27 cellular contexts compared by ENCODE assay signal in the genomic region with DNA sequence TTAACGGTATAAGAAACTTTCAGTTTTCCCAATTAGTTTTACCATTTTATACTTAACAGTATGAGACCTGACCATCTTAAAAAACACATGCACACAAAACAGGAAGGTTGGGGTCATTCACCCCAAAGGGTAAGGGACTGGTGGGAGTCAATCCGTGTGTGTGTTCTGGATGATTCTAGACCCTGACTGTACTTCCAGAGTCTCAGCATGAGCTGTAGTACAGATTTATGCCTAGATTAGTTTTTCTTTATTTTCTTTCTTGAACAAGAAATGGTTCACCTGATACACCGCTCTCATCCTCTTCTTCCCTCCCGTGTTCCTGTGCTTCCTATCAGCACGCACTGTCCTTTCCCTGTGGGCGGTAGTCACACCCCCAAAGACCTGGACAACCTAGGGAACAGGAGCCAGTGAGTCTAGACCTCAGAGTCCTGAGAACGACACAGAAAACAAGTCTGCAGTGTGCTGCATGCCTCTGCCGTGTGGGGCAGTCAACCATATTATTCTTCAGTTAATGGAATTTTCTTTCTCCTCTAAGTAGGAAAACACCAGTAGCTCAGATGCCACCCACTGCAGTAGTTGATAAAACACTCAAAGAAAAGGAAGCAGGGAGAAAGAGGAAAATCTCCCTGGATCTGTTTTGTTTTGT. TPM values are rescaled to one million over a fixed set of nuclear protein-coding genes. Genes with fewer than 3 reads are reported as not detected.
DNase-seq lines count a peak whose midpoint lies in the region; ATAC-seq, FAIRE-seq and TF ChIP-seq lines count a peak whose summit lies in the region.
"Had no signal": no experiment of that assay in that cellular context is flagged by ENCODE, and none has a peak within 500 bp of the region (broad histone marks: within the 10 kb centered on the region; RNA-seq: fewer than 3 reads in every experiment).

No MANE protein-coding gene starts in this region.

- no peak overlapping the region for H3K23ac ChIP-seq in mesendoderm (ENCODE audit: low read length)

- H3K4me2 ChIP-seq in HepG2 (ENCODE audit: low read depth, low read length) (peak overlapping the region; percentile 43), mesendoderm (ENCODE audit: low read length) (no peak overlapping the region)

- H3K79me2 ChIP-seq in HepG2 (ENCODE audit: insufficient read depth, low read length) (no peaks in the 10 kb centered on the region), mesendoderm (ENCODE audit: control insufficient read depth, insufficient read depth, low read length) (no peaks in the 10 kb centered on the region)

- BruUV-seq in HepG2 (replicated peaks; lab: Mats Ljungman, UMichigan), result no TSS peak

- no peaks in the 10 kb centered on the region for H3K36me3 Mint-ChIP-seq in dendritic cell treated with granulocyte-macrophage colony-stimulating factor and Interleukin-4, amounts not matched to agents 40 ng/mL and 50 ng/mL, for 4 days (ENCODE audit: low read depth)

- H3K27ac Mint-ChIP-seq in dendritic cell treated with granulocyte-macrophage colony-stimulating factor and Interleukin-4, amounts not matched to agents 40 ng/mL and 50 ng/mL, for 4 days, result peak overlapping the region; percentile 25
- H3K27ac Mint-ChIP-seq: B cell had no signal

- no peak overlapping the region for H3K4ac ChIP-seq in mesendoderm (ENCODE audit: low read depth, low read length)

- TF ChIP-seq CTCF in HepG2 (CRISPR knock-in tag; IDR thresholded peaks at IDR 0.05) (no peak), right lobe of liver (IDR thresholded peaks at IDR 0.05) (no peak)

- CTCF ChIA-PET in HepG2 (lab: Yijun Ruan, JAX; ENCODE audit: low intra/inter-chr PET ratio, low total read pairs), result no interaction called here

- intact Hi-C loops in HepG2 (cut with micrococcal nuclease; ENCODE audit: unreplicated experiment), result no loop called here
- intact Hi-C loops in right lobe of liver (cut with DNase I), result no loop called here
- intact Hi-C loops in dendritic cell treated with granulocyte-macrophage colony-stimulating factor and Interleukin-4, amounts not matched to agents 40 ng/mL and 50 ng/mL, for 4 days (cut with micrococcal nuclease), result no loop called here

- DNase-seq in HepG2 (ENCODE audit: low spot score) (peak; percentile 43), right lobe of liver (no peak), mesendoderm (peak; percentile 15), NCI-H146 (lab: John Stamatoyannopoulos, UW) (no peak), NCI-H2171 treated with DMSO at 0.1 percent for 48 hours (lab: John Stamatoyannopoulos, UW) (no peak), NCI-H1417 (lab: John Stamatoyannopoulos, UW) (no peak), SW480 (ENCODE audit: low spot score) (no peak)
- DNase-seq: activated CD4-positive, alpha-beta T cell treated with anti-CD3 and anti-CD28 coated beads for 36 hours; activated naive CD4-positive, alpha-beta T cell treated with Interleukin-2 at 50 U/mL for 16 hours; activated T-cell treated with anti-CD3 and anti-CD28 coated beads, Interleukin-2, amount 50 U/mL, for 48 hours; anterior cingulate cortex; central memory CD4-positive, alpha-beta T cell; COR-L47; foreskin melanocyte; hippocampal formation; NCI-H1694 treated with DMSO at 0.1 percent for 48 hours; NCI-H2227 treated with DMSO at 0.1 percent for 48 hours; NCI-H774; ovary; stimulated activated CD4-positive, alpha-beta T cell treated with anti-CD3 and anti-CD28 coated beads, Interleukin-15, amount 100 ng/mL, for 24 hours; trophoblast cell had no signal

- no peak overlapping the region for H4K5ac ChIP-seq in mesendoderm (ENCODE audit: low read length)

- TF ChIP-seq POLR2A in HepG2 (IDR thresholded peaks at IDR 0.05; ENCODE audit: insufficient read depth in 1 of 2, low read depth in 2 of 2, low read length in 2 of 2) (no peak), right lobe of liver (IDR thresholded peaks at IDR 0.05) (no peak)

- H3K9me3 ChIP-seq in HepG2 (ENCODE audit: low read length) (no peaks in the 10 kb centered on the region), right lobe of liver (no peaks in the 10 kb centered on the region)
- H3K9me3 ChIP-seq: ovary had no signal

- H3K27me3 ChIP-seq in HepG2 (ENCODE audit: control insufficient read depth in 1 of 2, insufficient read depth in 2 of 2, low read length in 2 of 2) (peaks cover 1 to 13% of the 10 kb centered on the region in 2 experiments; a peak in 3 of 5 replicates), right lobe of liver (no peaks in the 10 kb centered on the region), mesendoderm (ENCODE audit: insufficient read depth, low read length, poor library complexity) (no peaks in the 10 kb centered on the region)
- H3K27me3 ChIP-seq: ovary had no signal

- POLR2A ChIA-PET in HepG2 (lab: Yijun Ruan, JAX), result interaction anchor here (0.7 kb wide), 1 partner anchor 10 kb away, joined by 3 read pairs; no protein-coding TSS in a partner anchor

- H3K27me3 Mint-ChIP-seq in dendritic cell treated with granulocyte-macrophage colony-stimulating factor and Interleukin-4, amounts not matched to agents 40 ng/mL and 50 ng/mL, for 4 days, result peaks cover 11% of the 10 kb centered on the region
- H3K27me3 Mint-ChIP-seq: activated CD4-positive, alpha-beta T cell treated with anti-CD3 and anti-CD28 coated beads for 36 hours had no signal

- ATAC-seq in HepG2, result peak; percentile 88
- no peak for ATAC-seq in right lobe of liver
- ATAC-seq: activated CD4-positive, alpha-beta T cell treated with anti-CD3 and anti-CD28 coated beads for 36 hours; Right ventricle myocardium inferior; sciatic nerve had no signal

- no peaks in the 10 kb centered on the region for H3K79me1 ChIP-seq in mesendoderm (ENCODE audit: low read length)

- no peak for FAIRE-seq in HepG2 (lab: Jason Lieb, UNC)
- FAIRE-seq: keratinocyte, TTC549 had no signal

- no peak overlapping the region for H2AK5ac ChIP-seq in mesendoderm (ENCODE audit: low read length)

- no peak for TF ChIP-seq RAD21 in HepG2 (CRISPR knock-in tag; IDR thresholded peaks at IDR 0.05)

- H2BK5ac ChIP-seq in mesendoderm (ENCODE audit: low read length), result no peak overlapping the region

- H3K36me3 ChIP-seq in HepG2 (replicated peaks in 1 of 2; ENCODE audit: control insufficient read depth in 1 of 2, insufficient read depth in 2 of 2, low read length in 2 of 2) (no peaks in the 10 kb centered on the region), right lobe of liver (no peaks in the 10 kb centered on the region), mesendoderm (ENCODE audit: control insufficient read depth, insufficient read depth, low read length) (no peaks in the 10 kb centered on the region)
- H3K36me3 ChIP-seq: ovary had no signal

- H3K9ac ChIP-seq in HepG2 (ENCODE audit: insufficient read depth, low read depth, low read length) (no peak overlapping the region), mesendoderm (ENCODE audit: low read length) (no peak overlapping the region)

- H3K4me3 Mint-ChIP-seq in dendritic cell treated with granulocyte-macrophage colony-stimulating factor and Interleukin-4, amounts not matched to agents 40 ng/mL and 50 ng/mL, for 4 days, result no peak overlapping the region
- H3K4me3 Mint-ChIP-seq: activated CD4-positive, alpha-beta T cell treated with anti-CD3 and anti-CD28 coated beads for 36 hours; B cell had no signal

- H3K9me3 Mint-ChIP-seq in dendritic cell treated with granulocyte-macrophage colony-stimulating factor and Interleukin-4, amounts not matched to agents 40 ng/mL and 50 ng/mL, for 4 days, result peaks cover 16% of the 10 kb centered on the region

- no peak overlapping the region for H3K18ac ChIP-seq in mesendoderm (ENCODE audit: low read length)

- WGBS in HepG2 (ENCODE audit: low lambda C conversion rate), result 13% methylated on average over 8 of the region's 8 CpGs
- 63% methylated on average over 8 of the region's 8 CpGs for WGBS in right lobe of liver (ENCODE audit: insufficient coverage, low coverage, low lambda C conversion rate, missing lambda C conversion rate)
- WGBS in mesendoderm (ENCODE audit: extremely low coverage, insufficient coverage, low lambda C conversion rate), result no CpG with 5 or more reads among the region's 8 CpGs

- no peak overlapping the region for H2BK120ac ChIP-seq in mesendoderm (ENCODE audit: low read depth, low read length)

- H3K4me1 Mint-ChIP-seq in dendritic cell treated with granulocyte-macrophage colony-stimulating factor and Interleukin-4, amounts not matched to agents 40 ng/mL and 50 ng/mL, for 4 days (ENCODE audit: low read depth), result peaks cover 26% of the 10 kb centered on the region

- no peak overlapping the region for H3K27ac ChIP-seq in HepG2 (ENCODE audit: extremely low read length, insufficient read depth, low read length)
- no peak overlapping the region for H3K27ac ChIP-seq in right lobe of liver
- no peak overlapping the region for H3K27ac ChIP-seq in mesendoderm (ENCODE audit: low read depth, low read length)
- H3K27ac ChIP-seq: ovary had no signal

- in situ Hi-C loops in HepG2 (cut with HindIII; ENCODE audit: extremely low pct_ligation_motif_present, low pct_unique_long_range_greater_than_20kb), result no loop called here

- H2BK15ac ChIP-seq in mesendoderm (replicated peaks; ENCODE audit: low read depth), result no peak overlapping the region

- peaks cover 56% of the 10 kb centered on the region for H3K4me1 ChIP-seq in HepG2 (ENCODE audit: insufficient read depth, low read length)
- H3K4me1 ChIP-seq in right lobe of liver, result peaks cover 0 to 10% (median 2%) of the 10 kb centered on the region in 4 donors
- H3K4me1 ChIP-seq in mesendoderm (ENCODE audit: control insufficient read depth, low read depth, low read length), result no peaks in the 10 kb centered on the region

- H4K20me1 ChIP-seq in HepG2 (ENCODE audit: insufficient read depth, low read length), result no peaks in the 10 kb centered on the region

- H3K4me3 ChIP-seq in HepG2 (replicated peaks in 1 of 3; ENCODE audit: insufficient read depth in 1 of 3, low read depth in 2 of 3, low read length in 3 of 3) (0 out of 6 replicates have a peak overlapping the region, but pooled peaks of 1 of the 3 experiments have one; percentile 7), right lobe of liver (no peak overlapping the region), mesendoderm (ENCODE audit: low read length) (no peak overlapping the region)
- H3K4me3 ChIP-seq: ovary had no signal

- TF ChIP-seq EP300 in HepG2 (IDR thresholded peaks at IDR 0.05; ENCODE audit: low read depth in 2 of 2, low read length in 2 of 2), result no peak
- TF ChIP-seq EP300 in HepG2 (CRISPR knock-in tag; IDR thresholded peaks at IDR 0.05; ENCODE audit: borderline replicate concordance), result no peak

- H2AFZ ChIP-seq in HepG2 (ENCODE audit: low read length), result no peak overlapping the region

- H3K56ac ChIP-seq in mesendoderm (ENCODE audit: low read length), result no peak overlapping the region

- no peak overlapping the region for H4K8ac ChIP-seq in mesendoderm (ENCODE audit: low read depth, low read length)

RNA-seq across cellular contexts. Expression of a gene that starts 38.9 kb away (rescaled TPM):
- total RNA-seq in HepG2 (2016; rRNA removed; fragmentation: Illumina TruSeq; extraction: Trizol) (26.9 and 35.5 TPM in 2 replicates), right lobe of liver (10 to 100 TPM; 16.0 to 30.0 (median 24.5) TPM)
- total RNA-seq in HepG2 (2016; cell fraction: cytosol; rRNA removed; fragmentation: Illumina TruSeq; extraction: Trizol; ENCODE audit: low read depth), result 17.1 and 18.4 TPM in 2 replicates
- 28.4 and 41.4 TPM in 2 replicates for total RNA-seq in HepG2 (2016; cell fraction: insoluble cytoplasmic fraction; rRNA removed; fragmentation: Illumina TruSeq; extraction: Trizol)
- total RNA-seq in HepG2 (2016; cell fraction: membrane; rRNA removed; fragmentation: Illumina TruSeq; extraction: Trizol), result 25.8 and 27.0 TPM in 2 replicates
- 20.3 and 20.6 TPM in 2 replicates for total RNA-seq in HepG2 (2016; cell fraction: nucleus; rRNA removed; fragmentation: Illumina TruSeq; extraction: Trizol)
- polyA plus RNA-seq in HepG2 (2011; rRNA removed), result 9.8 and 14.2 TPM in 2 replicates
- 11.1 and 11.6 TPM in 2 replicates for polyA plus RNA-seq in HepG2 (2011; cell fraction: cytosol; rRNA removed)
- 18.4 and 19.2 TPM in 2 replicates for polyA plus RNA-seq in HepG2 (2011; cell fraction: nucleus; rRNA removed)
- polyA plus RNA-seq in HepG2 (2012), result 25.9 and 47.2 TPM in 2 replicates
- polyA plus RNA-seq in HepG2 (2016; cell fraction: cytosol; fragmentation: Illumina TruSeq; extraction: Trizol; ENCODE audit: low read depth), result 21.7 and 25.8 TPM in 2 replicates
- 69.3 and 71.8 TPM in 2 replicates for polyA plus RNA-seq in HepG2 (2016; cell fraction: insoluble cytoplasmic fraction; fragmentation: Illumina TruSeq; extraction: Trizol; ENCODE audit: low read depth)
- polyA plus RNA-seq in HepG2 (2016; cell fraction: membrane; fragmentation: Illumina TruSeq; extraction: Trizol; ENCODE audit: low read depth), result 29.0 and 33.1 TPM in 2 replicates
- 39.3 and 52.2 TPM in 2 replicates for polyA plus RNA-seq in HepG2 (2016; cell fraction: nucleus; fragmentation: Illumina TruSeq; extraction: Trizol; ENCODE audit: insufficient read depth, low read depth)
- 9.1 and 10.5 TPM in 2 replicates for polyA minus RNA-seq in HepG2 (2011; rRNA and poly(A)+ RNA removed; ENCODE audit: low replicate concordance)
- polyA minus RNA-seq in HepG2 (2011; cell fraction: cytosol; rRNA and poly(A)+ RNA removed), result 3.3 and 3.4 TPM in 2 replicates
- 21.8 and 24.6 TPM in 2 replicates for polyA minus RNA-seq in HepG2 (2011; cell fraction: nucleus; rRNA and poly(A)+ RNA removed)
- 190 TPM for polyA plus RNA-seq in mesendoderm (2013, experiment 1 of 2)
- 187 TPM for polyA plus RNA-seq in mesendoderm (2013, experiment 2 of 2)

RNA-seq across cellular contexts. Expression of a gene that starts 38.9 kb away (rescaled TPM):
- total RNA-seq in HepG2 (2016; rRNA removed; fragmentation: Illumina TruSeq; extraction: Trizol) (10.1 and 11.2 TPM in 2 replicates), right lobe of liver (10 to 100 TPM in 3 of 6 experiments, 1 to 10 TPM in 3; 8.0 to 12.7 (median 10.1) TPM)
- total RNA-seq in HepG2 (2016; cell fraction: cytosol; rRNA removed; fragmentation: Illumina TruSeq; extraction: Trizol; ENCODE audit: low read depth), result 1.0 and 1.1 TPM in 2 replicates
- total RNA-seq in HepG2 (2016; cell fraction: insoluble cytoplasmic fraction; rRNA removed; fragmentation: Illumina TruSeq; extraction: Trizol), result 9.3 and 10.6 TPM in 2 replicates
- total RNA-seq in HepG2 (2016; cell fraction: membrane; rRNA removed; fragmentation: Illumina TruSeq; extraction: Trizol), result 2.4 and 3.4 TPM in 2 replicates
- total RNA-seq in HepG2 (2016; cell fraction: nucleus; rRNA removed; fragmentation: Illumina TruSeq; extraction: Trizol), result 32.4 and 34.8 TPM in 2 replicates
- 4.6 and 5.6 TPM in 2 replicates for polyA plus RNA-seq in HepG2 (2011; rRNA removed)
- polyA plus RNA-seq in HepG2 (2011; cell fraction: cytosol; rRNA removed), result 1.7 and 2.8 TPM in 2 replicates
- 7.9 and 9.1 TPM in 2 replicates for polyA plus RNA-seq in HepG2 (2011; cell fraction: nucleus; rRNA removed)
- polyA plus RNA-seq in HepG2 (2012), result 5.9 and 25.5 TPM in 2 replicates
- polyA plus RNA-seq in HepG2 (2016; cell fraction: cytosol; fragmentation: Illumina TruSeq; extraction: Trizol; ENCODE audit: low read depth), result 0.19 and 0.23 TPM in 2 replicates
- 2.8 and 3.4 TPM in 2 replicates for polyA plus RNA-seq in HepG2 (2016; cell fraction: insoluble cytoplasmic fraction; fragmentation: Illumina TruSeq; extraction: Trizol; ENCODE audit: low read depth)
- 0.32 and 0.36 TPM in 2 replicates for polyA plus RNA-seq in HepG2 (2016; cell fraction: membrane; fragmentation: Illumina TruSeq; extraction: Trizol; ENCODE audit: low read depth)
- 12.9 and 13.1 TPM in 2 replicates for polyA plus RNA-seq in HepG2 (2016; cell fraction: nucleus; fragmentation: Illumina TruSeq; extraction: Trizol; ENCODE audit: insufficient read depth, low read depth)
- polyA minus RNA-seq in HepG2 (2011; rRNA and poly(A)+ RNA removed; ENCODE audit: low replicate concordance), result 12.4 and 18.2 TPM in 2 replicates
- polyA minus RNA-seq in HepG2 (2011; cell fraction: cytosol; rRNA and poly(A)+ RNA removed), result 14.2 and 15.2 TPM in 2 replicates
- polyA minus RNA-seq in HepG2 (2011; cell fraction: nucleus; rRNA and poly(A)+ RNA removed), result 64.2 and 72.4 TPM in 2 replicates
- 2.9 TPM for polyA plus RNA-seq in mesendoderm (2013, experiment 1 of 2)
- polyA plus RNA-seq in mesendoderm (2013, experiment 2 of 2), result 2.9 TPM

Comparison
In these comparisons a context has a peak if more than half of its experiments do, and no peak if none do; other contexts are left out.
1. DNase-seq: peak in HepG2 (single experiment) and mesendoderm (single experiment); none in right lobe of liver (0 of 3), NCI-H146 (single experiment), NCI-H2171 treated with DMSO at 0.1 percent for 48 hours (single experiment), NCI-H1417 (0 of 3) and SW480 (single experiment).